In genomic region chr1:151368745-151369610, GRCh38 we compare ENCODE assay signal across 24 cellular contexts. TPM values are rescaled to one million over a fixed set of nuclear protein-coding genes. Genes with fewer than 3 reads are reported as not detected.
DNase-seq lines count a peak whose midpoint lies in the region; ATAC-seq and TF ChIP-seq lines count a peak whose summit lies in the region.
"Had no signal": no experiment of that assay in that cellular context is flagged by ENCODE, and none has a peak within 500 bp of the region (broad histone marks: within the 10 kb centered on the region; RNA-seq: fewer than 3 reads in every experiment).

No MANE protein-coding gene starts in this region.

- H3K9me3 ChIP-seq in heart left ventricle (no peaks in the 10 kb centered on the region), right cardiac atrium (ENCODE audit: control insufficient read depth, low read length) (no peaks in the 10 kb centered on the region), transverse colon (no peaks in the 10 kb centered on the region)
- H3K9me3 ChIP-seq: ascending aorta, psoas muscle, tibial nerve had no signal

- CTCF ChIA-PET in activated CD4-positive, alpha-beta T cell treated with anti-CD3 and anti-CD28 coated beads, Interleukin-2, amount 10 ng/mL, durations not matched to agents 7 days and 5 days (lab: Charles Lee) = interaction anchor here (0.5 to 2.2 kb wide), 5 partner anchors 13 to 558 kb away, joined by 3 to 10 read pairs (median 3); partner anchors contain the start of gene ZNF687

- no peaks in the 10 kb centered on the region for H3K36me3 Mint-ChIP-seq in activated CD4-positive, alpha-beta T cell treated with anti-CD3 and anti-CD28 coated beads, Interleukin-2, amount 10 ng/mL, durations not matched to agents 7 days and 5 days (ENCODE audit: low read depth)
- H3K36me3 Mint-ChIP-seq: CD8-positive, alpha-beta T cell; memory B cell had no signal

- 90 to 94% (median 94%) methylated on average over 20 to 24 of the region's 24 CpGs for WGBS in heart left ventricle, 4 donors
- 92% methylated on average over 24 of the region's 24 CpGs for WGBS in right cardiac atrium
- 61% methylated on average over 22 of the region's 24 CpGs; no CpG with 5 or more reads in 1 of the 2 donors for WGBS in transverse colon (ENCODE audit: low coverage in 1 of 2), 2 donors

- DNase-seq in heart left ventricle (no peak), right cardiac atrium (no peak), NCI-H510A treated with DMSO at 0.1 percent for 48 hours (lab: John Stamatoyannopoulos, UW) (peak; percentile 57), left lobe of liver (ENCODE audit: low spot score) (peak; percentile 89), transverse colon (peak; percentile 49), inferior parietal cortex (ENCODE audit: extremely low spot score) (no peak)
- no peak for DNase-seq in activated CD4-positive, alpha-beta T cell treated with anti-CD3 and anti-CD28 coated beads, Interleukin-2, amount 10 ng/mL, durations not matched to agents 7 days and 5 days
- DNase-seq: activated CD4-positive, alpha-beta T cell treated with anti-CD3 and anti-CD28 coated beads, Interleukin-2, amount 50 U/mL, for 1 hour; activated CD8-positive, alpha-beta memory T cell treated with anti-CD3 and anti-CD28 coated beads, Interleukin-2, amount 50 U/mL, for 48 hours; activated naive CD4-positive, alpha-beta T cell treated with Interleukin-2 at 50 U/mL for 16 hours; CD8-positive, alpha-beta T cell; endodermal cell; islet precursor cell; MM.1S; NCI-H2171; NK-92 treated with Interleukin-12 subunit alpha and Interleukin-12 subunit beta, amount 100 ng/mL, for 24 hours had no signal

- no peaks in the 10 kb centered on the region for H3K4me1 Mint-ChIP-seq in activated CD4-positive, alpha-beta T cell treated with anti-CD3 and anti-CD28 coated beads, Interleukin-2, amount 10 ng/mL, durations not matched to agents 7 days and 5 days
- H3K4me1 Mint-ChIP-seq: memory B cell had no signal

- no peak for TF ChIP-seq CTCF in heart left ventricle (IDR thresholded peaks at IDR 0.05)
- no peak for TF ChIP-seq CTCF in transverse colon (IDR thresholded peaks at IDR 0.05)

- H3K4me3 Mint-ChIP-seq in activated CD4-positive, alpha-beta T cell treated with anti-CD3 and anti-CD28 coated beads, Interleukin-2, amount 10 ng/mL, durations not matched to agents 7 days and 5 days = no peak overlapping the region
- H3K4me3 Mint-ChIP-seq: CD8-positive, alpha-beta T cell; endodermal cell; memory B cell had no signal

- in situ Hi-C loops in transverse colon (cut with MboI; ENCODE audit: low pct_ligation_motif_present in 1 of 4, low pct_unique_long_range_greater_than_20kb in 1 of 4, low sequenced_read_pairs in 3 of 4) = no loop called here

- no peak for TF ChIP-seq EP300 in transverse colon (IDR thresholded peaks at IDR 0.05; ENCODE audit: low read depth)

- ATAC-seq in heart left ventricle = no peak
- no peak for ATAC-seq in right cardiac atrium
- peak; percentile 58 for ATAC-seq in left lobe of liver
- no peak for ATAC-seq in esophagus mucosa
- ATAC-seq: CD8-positive, alpha-beta T cell had no signal

- H3K27me3 ChIP-seq in heart left ventricle (no peaks in the 10 kb centered on the region), right cardiac atrium (ENCODE audit: control insufficient read depth, insufficient read depth) (no peaks in the 10 kb centered on the region), transverse colon (no peaks in the 10 kb centered on the region)
- H3K27me3 ChIP-seq: ascending aorta, hepatocyte, tibial nerve had no signal

- no peak overlapping the region for H3K27ac Mint-ChIP-seq in activated CD4-positive, alpha-beta T cell treated with anti-CD3 and anti-CD28 coated beads, Interleukin-2, amount 10 ng/mL, durations not matched to agents 7 days and 5 days
- H3K27ac Mint-ChIP-seq: CD8-positive, alpha-beta T cell; endodermal cell; memory B cell had no signal

- no peak for TF ChIP-seq POLR2A in heart left ventricle (IDR thresholded peaks at IDR 0.05)
- TF ChIP-seq POLR2A in transverse colon (IDR thresholded peaks at IDR 0.05) = peak; percentile 9

- H3K4me3 ChIP-seq in heart left ventricle = no peak overlapping the region
- no peak overlapping the region for H3K4me3 ChIP-seq in right cardiac atrium (ENCODE audit: low read length)
- H3K4me3 ChIP-seq in transverse colon = peak overlapping the region in 2 of 4 donors; percentile 36 to 63
- H3K4me3 ChIP-seq: hepatocyte, tibial nerve had no signal

- intact Hi-C loops in heart left ventricle (cut with DNase I) (loop anchor here in 1 of 10 donors (1.0 kb wide), 1 partner anchor 39 kb away; no protein-coding TSS in a partner anchor), right cardiac atrium (cut with DNase I) (no loop called here), transverse colon (cut with DNase I; ENCODE audit: low total_unique reads) (no loop called here)

- H3K9me3 Mint-ChIP-seq in activated CD4-positive, alpha-beta T cell treated with anti-CD3 and anti-CD28 coated beads, Interleukin-2, amount 10 ng/mL, durations not matched to agents 7 days and 5 days = no peaks in the 10 kb centered on the region
- H3K9me3 Mint-ChIP-seq: CD8-positive, alpha-beta T cell; endodermal cell; memory B cell had no signal

- H3K27ac ChIP-seq in heart left ventricle = peak overlapping the region in 7 of 12 donors; percentile 29 to 89 (median 65)
- no peak overlapping the region for H3K27ac ChIP-seq in right cardiac atrium (ENCODE audit: low read length)
- peak overlapping the region; percentile 84 to 92 (median 87) for H3K27ac ChIP-seq in transverse colon
- H3K27ac ChIP-seq: hepatocyte, RWPE1 had no signal

- POLR2A ChIA-PET in activated CD4-positive, alpha-beta T cell treated with anti-CD3 and anti-CD28 coated beads, Interleukin-2, amount 10 ng/mL, durations not matched to agents 7 days and 5 days (lab: Charles Lee) = no interaction called here

- H3K27me3 Mint-ChIP-seq in activated CD4-positive, alpha-beta T cell treated with anti-CD3 and anti-CD28 coated beads, Interleukin-2, amount 10 ng/mL, durations not matched to agents 7 days and 5 days = no peaks in the 10 kb centered on the region
- H3K27me3 Mint-ChIP-seq: memory B cell had no signal

- peaks cover 4 to 58% (median 48%) of the 10 kb centered on the region in 12 donors for H3K4me1 ChIP-seq in heart left ventricle
- peaks cover 3% of the 10 kb centered on the region for H3K4me1 ChIP-seq in right cardiac atrium (ENCODE audit: control insufficient read depth, insufficient read depth, low read length)
- H3K4me1 ChIP-seq in transverse colon = peaks cover 13 to 62% (median 44%) of the 10 kb centered on the region in 4 donors

- peaks cover 0 to 39% (median 25%) of the 10 kb centered on the region in 9 donors for H3K36me3 ChIP-seq in heart left ventricle
- H3K36me3 ChIP-seq in transverse colon = peaks cover 0 to 38% (median 17%) of the 10 kb centered on the region in 4 donors

RNA-seq across cellular contexts. Expression of gene SELENBP1, which starts 3.5 kb away (rescaled TPM):
- total RNA-seq in heart left ventricle = 10 to 100 TPM; 27.6 to 97.8 (median 48.7) TPM
- 10 to 100 TPM; 14.3 to 37.9 TPM for polyA plus RNA-seq in heart left ventricle
- total RNA-seq in right cardiac atrium = 10 to 100 TPM; 31.1 to 65.9 (median 58.5) TPM
- 48.5 TPM for polyA plus RNA-seq in right cardiac atrium
- 408 TPM for total RNA-seq in left lobe of liver
- total RNA-seq in transverse colon = 1,000 to 10,000 TPM; 1,079 to 3,856 (median 3,214) TPM
- total RNA-seq in esophagus mucosa = 14.0 TPM
- total RNA-seq in activated CD4-positive, alpha-beta T cell treated with anti-CD3 and anti-CD28 coated beads, Interleukin-2, amount 10 ng/mL, durations not matched to agents 7 days and 5 days = not detected
- total RNA-seq: CD8-positive, alpha-beta T cell had no signal
- polyA plus RNA-seq: neural cell had no signal

RNA-seq across cellular contexts. Expression of gene RFX5, which starts 21.9 kb away (rescaled TPM):
- total RNA-seq in heart left ventricle (10 to 100 TPM; 14.0 to 49.3 (median 22.1) TPM), right cardiac atrium (10 to 100 TPM; 20.3 to 23.1 (median 21.6) TPM), left lobe of liver (12.2 TPM), transverse colon (10 to 100 TPM; 17.7 to 61.0 (median 35.4) TPM), esophagus mucosa (21.9 TPM)
- polyA plus RNA-seq in heart left ventricle (10 to 100 TPM; 10.8 to 11.3 TPM), right cardiac atrium (13.7 TPM)
- total RNA-seq in activated CD4-positive, alpha-beta T cell treated with anti-CD3 and anti-CD28 coated beads, Interleukin-2, amount 10 ng/mL, durations not matched to agents 7 days and 5 days = 10 to 100 TPM; 69.7 to 76.4 TPM

RNA-seq across cellular contexts. Expression of gene PSMB4, which starts 30.4 kb away (rescaled TPM):
- 100 to 1,000 TPM; 173 to 237 (median 212) TPM for total RNA-seq in heart left ventricle
- polyA plus RNA-seq in heart left ventricle = 100 to 1,000 TPM; 345 to 367 TPM
- 100 to 1,000 TPM; 171 to 204 (median 188) TPM for total RNA-seq in right cardiac atrium
- polyA plus RNA-seq in right cardiac atrium = 344 TPM
- total RNA-seq in left lobe of liver = 135 TPM
- total RNA-seq in transverse colon = 100 to 1,000 TPM in 3 of 4 donors, 10 to 100 TPM in 1; 84.4 to 188 (median 140) TPM
- total RNA-seq in esophagus mucosa = 178 TPM
- total RNA-seq in activated CD4-positive, alpha-beta T cell treated with anti-CD3 and anti-CD28 coated beads, Interleukin-2, amount 10 ng/mL, durations not matched to agents 7 days and 5 days = 100 to 1,000 TPM; 290 to 303 TPM

RNA-seq across cellular contexts. Expression of gene PI4KB, which starts 41.8 kb away (rescaled TPM):
- total RNA-seq in heart left ventricle (10 to 100 TPM; 34.9 to 76.0 (median 49.8) TPM), right cardiac atrium (10 to 100 TPM; 45.5 to 62.0 (median 52.0) TPM), left lobe of liver (21.2 TPM), transverse colon (10 to 100 TPM; 68.0 to 95.9 (median 79.8) TPM), esophagus mucosa (34.7 TPM)
- polyA plus RNA-seq in heart left ventricle (10 to 100 TPM; 17.4 to 41.2 TPM), right cardiac atrium (31.0 TPM)
- 10 to 100 TPM; 62.8 to 69.5 TPM for total RNA-seq in activated CD4-positive, alpha-beta T cell treated with anti-CD3 and anti-CD28 coated beads, Interleukin-2, amount 10 ng/mL, durations not matched to agents 7 days and 5 days

Comparison
In these comparisons a context has a peak if more than half of its experiments do, and no peak if none do; other contexts are left out.
1. DNase-seq: peak in NCI-H510A treated with DMSO at 0.1 percent for 48 hours (single experiment), left lobe of liver (single experiment) and transverse colon (single experiment); none in heart left ventricle (0 of 5), right cardiac atrium (0 of 3), inferior parietal cortex (single experiment) and activated CD4-positive, alpha-beta T cell treated with anti-CD3 and anti-CD28 coated beads, Interleukin-2, amount 10 ng/mL, durations not matched to agents 7 days and 5 days (single experiment).
2. RNA of gene SELENBP1, which starts 3.5 kb away (total RNA-seq): 1,079 to 3,856 TPM in transverse colon, 408 TPM in left lobe of liver (single experiment), 31.1 to 65.9 TPM in right cardiac atrium, 27.6 to 97.8 TPM in heart left ventricle and 14.0 TPM in esophagus mucosa (single experiment); not detected in activated CD4-positive, alpha-beta T cell treated with anti-CD3 and anti-CD28 coated beads, Interleukin-2, amount 10 ng/mL, durations not matched to agents 7 days and 5 days; every median in the first group is over 10 times any median in the second.